9 cellular contexts compared by ENCODE assay signal in genomic region chr9:124779368-124780059, GRCh38. TPM values are rescaled to one million over a fixed set of nuclear protein-coding genes. Genes with fewer than 3 reads are reported as not detected.
DNase-seq lines count a peak whose midpoint lies in the region; ATAC-seq and TF ChIP-seq lines count a peak whose summit lies in the region.
"Had no signal": no experiment of that assay in that cellular context is flagged by ENCODE, and none has a peak within 500 bp of the region (broad histone marks: within the 10 kb centered on the region; RNA-seq: fewer than 3 reads in every experiment).

No MANE protein-coding gene starts in this region.

- DNase-seq in HCT116 (ENCODE audit: low read depth, low spot score) (no peak), hepatic stellate cell (ENCODE audit: low spot score) (peak; percentile 95), smooth muscle cell of the brain vasculature (ENCODE audit: low read depth, low spot score) (peak; percentile 94), cerebellar cortex (ENCODE audit: low spot score) (no peak), HT-29 (ENCODE audit: low spot score) (no peak)
- no peak for DNase-seq in stimulated activated naive CD8-positive, alpha-beta T cell treated with anti-CD3 and anti-CD28 coated beads, Interleukin-15, Interleukin-2, amounts not matched to agents 100 U/mL and 50 U/mL, for 24 hours
- DNase-seq in activated naive CD4-positive, alpha-beta T cell treated with anti-CD3 and anti-CD28 coated beads, Interleukin-2, amount 10 ng/mL, durations not matched to agents 7 days and 5 days = no peak

- no peak overlapping the region for H3K27ac Mint-ChIP-seq in activated naive CD4-positive, alpha-beta T cell treated with anti-CD3 and anti-CD28 coated beads, Interleukin-2, amount 10 ng/mL, durations not matched to agents 7 days and 5 days

- no peak overlapping the region for H3K4me3 Mint-ChIP-seq in activated naive CD4-positive, alpha-beta T cell treated with anti-CD3 and anti-CD28 coated beads, Interleukin-2, amount 10 ng/mL, durations not matched to agents 7 days and 5 days

- no peaks in the 10 kb centered on the region for H3K79me2 ChIP-seq in HCT116 (ENCODE audit: insufficient read depth, low read length)

- peak overlapping the region; percentile 42 for H3K4me2 ChIP-seq in HCT116 (ENCODE audit: low read length)

- H3K4me1 Mint-ChIP-seq in activated naive CD4-positive, alpha-beta T cell treated with anti-CD3 and anti-CD28 coated beads, Interleukin-2, amount 10 ng/mL, durations not matched to agents 7 days and 5 days = peaks cover 13% of the 10 kb centered on the region

- no peaks in the 10 kb centered on the region for H3K9me2 ChIP-seq in HCT116 (ENCODE audit: insufficient read depth)

- no peaks in the 10 kb centered on the region for H3K27me3 ChIP-seq in HCT116 (ENCODE audit: insufficient read depth, low read length)

- H3K4me3 ChIP-seq in HCT116 (replicated peaks in 1 of 2; ENCODE audit: low read depth in 1 of 2, low read length in 2 of 2) (no peak overlapping the region), WI38 (ENCODE audit: low read depth, low read length) (peak overlapping the region; percentile 40)
- H3K4me3 ChIP-seq: HAP-1 had no signal

- ATAC-seq in HCT116 = peak; percentile 35
- ATAC-seq in stimulated activated naive CD8-positive, alpha-beta T cell treated with anti-CD3 and anti-CD28 coated beads, Interleukin-15, Interleukin-2, amounts not matched to agents 100 U/mL and 50 U/mL, for 24 hours = no peak

- no peaks in the 10 kb centered on the region for H3K36me3 Mint-ChIP-seq in activated naive CD4-positive, alpha-beta T cell treated with anti-CD3 and anti-CD28 coated beads, Interleukin-2, amount 10 ng/mL, durations not matched to agents 7 days and 5 days

- CTCF ChIA-PET in HCT116 (lab: Charles Lee) = interaction anchor here (1.0 to 12.0 kb wide), 6 partner anchors 10 to 74 kb away, joined by 3 to 601 read pairs (median 6); partner anchors contain the start of gene WDR38
- CTCF ChIA-PET in activated naive CD4-positive, alpha-beta T cell treated with anti-CD3 and anti-CD28 coated beads, Interleukin-2, amount 10 ng/mL, durations not matched to agents 7 days and 5 days (lab: Charles Lee) = interaction anchor here (15.4 kb wide), 1 partner anchor 73 kb away, joined by 332 read pairs; the partner anchor contains the start of gene WDR38

- H3K27ac ChIP-seq in HCT116 (ENCODE audit: low read depth, low read length) = no peak overlapping the region

- H4K20me1 ChIP-seq in HCT116 (ENCODE audit: insufficient read depth) = no peaks in the 10 kb centered on the region

- intact Hi-C loops in HCT116 (cut with micrococcal nuclease) = loop anchor here (5.0 kb wide), 1 partner anchor 38 kb away; no protein-coding TSS in a partner anchor

- peaks cover 17 to 38% of the 10 kb centered on the region in 2 experiments for H3K4me1 ChIP-seq in HCT116 (ENCODE audit: control insufficient read depth in 1 of 2, insufficient read depth in 2 of 2, low read length in 2 of 2)

- TF ChIP-seq RAD21 in HCT116 (IDR thresholded peaks at IDR 0.05; ENCODE audit: low read depth) = no peak

- H3K9me3 Mint-ChIP-seq in activated naive CD4-positive, alpha-beta T cell treated with anti-CD3 and anti-CD28 coated beads, Interleukin-2, amount 10 ng/mL, durations not matched to agents 7 days and 5 days = no peaks in the 10 kb centered on the region

- TF ChIP-seq POLR2A in HCT116 (IDR thresholded peaks at IDR 0.05; ENCODE audit: borderline replicate concordance, extremely low read depth, insufficient read depth, insufficient read length) = no peak

- BruUV-seq in HCT116 (replicated peaks; lab: Mats Ljungman, UMichigan) = no TSS peak

- RAD21 ChIA-PET in HCT116 (lab: Charles Lee; ENCODE audit: low non-redundant PET in 1 of 2, low total read pairs in 2 of 2, uncharacterized antibody in 2 of 2, unreplicated experiment in 2 of 2) = interaction anchor here (0.9 to 1.2 kb wide), 3 partner anchors 71 to 73 kb away, joined by 3 to 11 read pairs (median 5); partner anchors contain the start of gene WDR38 (in 1 of the 2)

- H3K9ac ChIP-seq in HCT116 (ENCODE audit: low read length) = no peak overlapping the region

- no peak for TF ChIP-seq CTCF in HCT116 (IDR thresholded peaks at IDR 0.05 in 2 of 3, conservative IDR thresholded peaks at IDR 0.05 in 1 of 3; ENCODE audit: borderline replicate concordance in 1 of 3, insufficient read depth in 1 of 3, low read depth in 2 of 3, low read length in 2 of 3)
- no peak for TF ChIP-seq CTCF in WI38 (IDR thresholded peaks at IDR 0.05; ENCODE audit: low read depth, low read length)

- H3K9me3 ChIP-seq in HCT116 (ENCODE audit: control insufficient read depth in 1 of 2, insufficient read depth in 1 of 2, low read depth in 1 of 2, low read length in 2 of 2) = no peaks in the 10 kb centered on the region
- H3K9me3 ChIP-seq: HAP-1 had no signal

- H3K36me3 ChIP-seq in HCT116 (ENCODE audit: control insufficient read depth in 1 of 2, insufficient read depth in 2 of 2, low read length in 2 of 2) = no peaks in the 10 kb centered on the region
- H3K36me3 ChIP-seq: HAP-1 had no signal

- H3K27me3 Mint-ChIP-seq in activated naive CD4-positive, alpha-beta T cell treated with anti-CD3 and anti-CD28 coated beads, Interleukin-2, amount 10 ng/mL, durations not matched to agents 7 days and 5 days = peaks cover 66% of the 10 kb centered on the region

- POLR2A ChIA-PET in HCT116 (lab: Charles Lee) = interaction anchor here (1.1 to 1.9 kb wide), 3 partner anchors 39 to 77 kb away, joined by 3 to 8 read pairs (median 8); partner anchors contain the start of gene WDR38

- H2AFZ ChIP-seq in HCT116 (ENCODE audit: low read depth, low read length, poor library complexity, severe bottlenecking) = no peak overlapping the region

TF ChIP-seq in HCT116, 20 proteins besides CTCF, POLR2A, EP300 and RAD21:
- no peak for TF ChIP-seq EZH2phosphoT487 (IDR thresholded peaks at IDR 0.05; ENCODE audit: borderline replicate concordance)
- no peak for TF ChIP-seq CEBPB (IDR thresholded peaks at IDR 0.05; ENCODE audit: low read depth)
- TF ChIP-seq JUND (IDR thresholded peaks at IDR 0.05) = no peak
- TF ChIP-seq SRF (IDR thresholded peaks at IDR 0.05; ENCODE audit: low read depth) = no peak
- TF ChIP-seq MAX (IDR thresholded peaks at IDR 0.05) = no peak
- TF ChIP-seq EZH2 (IDR thresholded peaks at IDR 0.05) = no peak
- no peak for TF ChIP-seq ZFX (IDR thresholded peaks at IDR 0.05)
- TF ChIP-seq CBX3 (IDR thresholded peaks at IDR 0.05; ENCODE audit: low read depth) = no peak
- no peak for TF ChIP-seq REST (IDR thresholded peaks at IDR 0.05; ENCODE audit: low read depth)
- TF ChIP-seq ZBTB33 (IDR thresholded peaks at IDR 0.05; ENCODE audit: extremely low read depth, insufficient replicate concordance, low read length) = no peak
- no peak for TF ChIP-seq SP1 (IDR thresholded peaks at IDR 0.05; ENCODE audit: low read depth)
- no peak for TF ChIP-seq SIN3A (IDR thresholded peaks at IDR 0.05; ENCODE audit: low read depth)
- no peak for TF ChIP-seq EGR1 (IDR thresholded peaks at IDR 0.05; ENCODE audit: low read depth)

RNA-seq across cellular contexts. Expression of gene OLFML2A, which starts 2.6 kb away (rescaled TPM):
- total RNA-seq in HCT116 (2021; ENCODE audit: unreplicated experiment) = 6.3 TPM
- polyA plus RNA-seq in HCT116 (2012) = 2.8 and 3.3 TPM in 2 replicates
- total RNA-seq in HT-29 (2014; rRNA removed; shearing (Covaris generic)) = 0.21 TPM in 1 of 2 replicates, not detected in the other

RNA-seq across cellular contexts. Expression of gene NR6A1, which starts 8.4 kb away (rescaled TPM):
- total RNA-seq in HCT116 (2021; ENCODE audit: unreplicated experiment) = 9.9 TPM
- 3.5 and 3.7 TPM in 2 replicates for polyA plus RNA-seq in HCT116 (2012)
- 3.4 and 4.7 TPM in 2 replicates for total RNA-seq in HT-29 (2014; rRNA removed; shearing (Covaris generic))

Comparison
In these comparisons a context has a peak if more than half of its experiments do, and no peak if none do; other contexts are left out.
1. DNase-seq: peak in hepatic stellate cell (single experiment) and smooth muscle cell of the brain vasculature (single experiment); none in HCT116 (single experiment), cerebellar cortex (single experiment), stimulated activated naive CD8-positive, alpha-beta T cell treated with anti-CD3 and anti-CD28 coated beads, Interleukin-15, Interleukin-2, amounts not matched to agents 100 U/mL and 50 U/mL, for 24 hours (single experiment), activated naive CD4-positive, alpha-beta T cell treated with anti-CD3 and anti-CD28 coated beads, Interleukin-2, amount 10 ng/mL, durations not matched to agents 7 days and 5 days (single experiment) and HT-29 (single experiment).